Comparison of ENCODE assay signal across 8 cellular contexts in genomic region chr14:103628684-103629502, GRCh38. TPM values are rescaled to one million over a fixed set of nuclear protein-coding genes. Genes with fewer than 3 reads are reported as not detected.
DNase-seq lines count a peak whose midpoint lies in the region; ATAC-seq and TF ChIP-seq lines count a peak whose summit lies in the region.

KLC1 (plus strand) TSS chr14:103629211; CDS start chr14:103654565, 25,354 bp downstream.

- H3K9me3 ChIP-seq in HAP-1 (no peaks in the 10 kb centered on the region), iPS-20b (ENCODE audit: insufficient read depth, low read depth, low read length) (no peaks in the 10 kb centered on the region), skeletal muscle tissue (ENCODE audit: control insufficient read depth in 3 of 3, low read length in 3 of 3) (no peaks in the 10 kb centered on the region)

- H3K27me3 Mint-ChIP-seq in MCF 10A (ENCODE audit: insufficient read depth, unreplicated experiment), result no peaks in the 10 kb centered on the region

- peak within 1 kb of the TSS; percentile 89 for H3K27ac Mint-ChIP-seq in MCF 10A (ENCODE audit: low read depth, unreplicated experiment)

- peak within 1 kb of the TSS; percentile 95 for H3K9ac ChIP-seq in iPS-20b (ENCODE audit: low read depth, low read length)
- peak within 1 kb of the TSS; percentile 93 to 96 (median 95) for H3K9ac ChIP-seq in skeletal muscle tissue (ENCODE audit: low read depth in 1 of 3, low read length in 3 of 3)

- H3K4me1 Mint-ChIP-seq in MCF 10A (ENCODE audit: insufficient read depth, unreplicated experiment), result peaks cover 13% of the 10 kb centered on the region

- H3K36me3 ChIP-seq in HAP-1 (replicated peaks) (peaks cover 7% of the 10 kb centered on the region), iPS-20b (ENCODE audit: insufficient read depth, low read depth, low read length) (no peaks in the 10 kb centered on the region; the same call in 1 of the 2 replicates), skeletal muscle tissue (ENCODE audit: control insufficient read depth in 3 of 3, insufficient read depth in 3 of 3, low read length in 3 of 3) (peaks cover 0 to 3% (median 0%) of the 10 kb centered on the region in 3 donors)

- no peaks in the 10 kb centered on the region for H3K9me3 Mint-ChIP-seq in MCF 10A (ENCODE audit: unreplicated experiment)

- in situ Hi-C loops in HAP-1 (cut with MboI; ENCODE audit: low sequenced_read_pairs), result no loop called here

- intact Hi-C loops in MCF 10A (cut with micrococcal nuclease), result loop anchor here (2.0 to 10.0 kb wide), 2 partner anchors 52 to 86 kb away; partner anchors contain the start of genes XRCC3 and ZFYVE21

- CTCF ChIA-PET in MCF 10A (lab: Yijun Ruan, JAX), result no interaction called here

- no peak for TF ChIP-seq CTCF in VCaP (conservative IDR thresholded peaks at IDR 0.05)
- no peak for TF ChIP-seq CTCF in MCF 10A (IDR thresholded peaks at IDR 0.05; ENCODE audit: unreplicated experiment)

- TF ChIP-seq POLR2A in GM10847 (IDR thresholded peaks at IDR 0.05; ENCODE audit: extremely low read depth, insufficient read length), result peak; percentile 84

- POLR2A ChIA-PET in MCF 10A (lab: Yijun Ruan, JAX), result interaction anchor here (0.6 to 4.1 kb wide), 14 partner anchors 11 to 244 kb away, joined by 3 to 63 read pairs (median 3); partner anchors contain the start of genes BAG5, COA8, XRCC3 and ZFYVE21

- DNase-seq in HAP-1 (ENCODE audit: low spot score in 2 of 2), result peak; percentile 36 to 85
- DNase-seq in NAMALWA (ENCODE audit: low spot score), result peak; percentile 65
- DNase-seq in MCF 10A (ENCODE audit: unreplicated experiment), result peak; percentile 72

- H3K27me3 ChIP-seq in HAP-1 (ENCODE audit: low read depth) (no peaks in the 10 kb centered on the region), iPS-20b (ENCODE audit: insufficient read depth, low read length) (no peaks in the 10 kb centered on the region; the same call in 1 of the 2 replicates), skeletal muscle tissue (ENCODE audit: control insufficient read depth in 3 of 3, insufficient read depth in 3 of 3, low read length in 3 of 3) (no peaks in the 10 kb centered on the region)

- BruUV-seq in MCF 10A (replicated peaks; lab: Mats Ljungman, UMichigan), result TSS peak; percentile 89

- no peak for ATAC-seq in GM18858 (IDR thresholded peaks at IDR 0.05; ENCODE audit: unreplicated experiment)

- H3K36me3 Mint-ChIP-seq in MCF 10A (ENCODE audit: insufficient read depth, unreplicated experiment), result peaks cover 24% of the 10 kb centered on the region

- H3K4me1 ChIP-seq in HAP-1 (peaks cover 13% of the 10 kb centered on the region), iPS-20b (ENCODE audit: insufficient read depth, low read length) (peaks cover 3% of the 10 kb centered on the region; the same call in 1 of the 2 replicates), skeletal muscle tissue (ENCODE audit: control insufficient read depth in 3 of 3, insufficient read depth in 3 of 3, low read length in 3 of 3) (peaks cover 28 to 36% (median 34%) of the 10 kb centered on the region in 3 donors)

- peak within 1 kb of the TSS; percentile 91 for H3K27ac ChIP-seq in VCaP
- peak within 1 kb of the TSS; percentile 97 for H3K27ac ChIP-seq in iPS-20b (ENCODE audit: low read length)
- peak within 1 kb of the TSS; percentile 99 for H3K27ac ChIP-seq in skeletal muscle tissue (ENCODE audit: low read depth, low read length)

- H3K4me3 ChIP-seq in HAP-1 (peak within 1 kb of the TSS; percentile 84), iPS-20b (ENCODE audit: low read length) (peak within 1 kb of the TSS; percentile 93), skeletal muscle tissue (ENCODE audit: low read length in 3 of 3) (peak within 1 kb of the TSS; percentile 86 to 89 (median 89))

- H3K4me3 Mint-ChIP-seq in MCF 10A (ENCODE audit: unreplicated experiment), result peak within 1 kb of the TSS; percentile 83

RNA-seq across cellular contexts. Expression of gene KLC1, which starts in this region (rescaled TPM):
- total RNA-seq in MCF 10A (2022) (216 and 220 TPM in 2 replicates), skeletal muscle tissue (103 TPM)
